In genomic region chr7:74674166-74674565, GRCh38 we compare ENCODE assay signal across 24 cellular contexts.
"Had no signal": no experiment of that assay in that cellular context is flagged by ENCODE, and none has a peak within 500 bp of the region (broad histone marks: within the 10 kb centered on the region; RNA-seq: fewer than 3 reads in every experiment).

No MANE protein-coding gene starts in this region.

- H3K27me3 ChIP-seq: tibial nerve had no signal

- H3K9me3 Mint-ChIP-seq: activated B cell treated with CpG ODN at 0.5 μM for 24 hours; activated CD4-positive, alpha-beta memory T cell treated with anti-CD3 and anti-CD28 coated beads for 36 hours; activated naive CD8-positive, alpha-beta T cell treated with anti-CD3 and anti-CD28 coated beads, Interleukin-2, amount 10 ng/mL, durations not matched to agents 7 days and 5 days; activated T-cell treated with anti-CD3 and anti-CD28 coated beads, Interleukin-2, amount 50 U/mL, for 24 hours; activated T-helper 2 cell treated with anti-CD3 and anti-CD28 coated beads, Interferon-gamma antibody, Interleukin-2, Interleukin-4, amounts not matched to agents 10 μg/mL and 5 μg/mL and 100 μg/mL, durations not matched to agents 14 hours and 24 hours and 36 hours; brain; central memory CD8-positive, alpha-beta T cell; mesothelial cell of epicardium; nephron had no signal

- H3K27ac Mint-ChIP-seq: activated B cell treated with CpG ODN at 0.5 μM for 24 hours; activated CD4-positive, alpha-beta memory T cell treated with anti-CD3 and anti-CD28 coated beads for 36 hours; activated naive CD8-positive, alpha-beta T cell treated with anti-CD3 and anti-CD28 coated beads, Interleukin-2, amount 10 ng/mL, durations not matched to agents 7 days and 5 days; activated T-helper 2 cell treated with anti-CD3 and anti-CD28 coated beads, Interferon-gamma antibody, Interleukin-2, Interleukin-4, amounts not matched to agents 10 μg/mL and 5 μg/mL and 100 μg/mL, durations not matched to agents 14 hours and 24 hours and 36 hours; mesothelial cell of epicardium had no signal

- H3K27ac ChIP-seq: coronary artery, lower lobe of right lung, tibial nerve had no signal

- DNase-seq: activated B cell treated with CpG ODN at 0.5 μM for 24 hours; activated CD4-positive, alpha-beta memory T cell treated with anti-CD3 and anti-CD28 coated beads for 36 hours; activated CD4-positive, alpha-beta T cell treated with anti-CD3 and anti-CD28 coated beads for 4 hours; activated naive CD4-positive, alpha-beta T cell treated with Interleukin-2 at 50 U/mL for 16 hours; activated naive CD8-positive, alpha-beta T cell treated with anti-CD3 and anti-CD28 coated beads, Interleukin-2, amount 10 ng/mL, durations not matched to agents 7 days and 5 days; activated T-cell treated with anti-CD3 and anti-CD28 coated beads, Interleukin-2, amount 50 U/mL, for 24 hours; anterior cingulate cortex; foreskin fibroblast; glutamatergic neuron; hippocampal formation; left cardiac atrium; lower lobe of right lung; nucleus accumbens; posterior cingulate gyrus; retina; stimulated activated naive CD8-positive, alpha-beta T cell treated with anti-CD3 and anti-CD28 coated beads, Interleukin-15, Interleukin-2, amounts not matched to agents 100 U/mL and 50 U/mL, for 24 hours; substantia nigra had no signal

- ATAC-seq: left cardiac atrium; lower lobe of right lung; stimulated activated naive CD8-positive, alpha-beta T cell treated with anti-CD3 and anti-CD28 coated beads, Interleukin-15, Interleukin-2, amounts not matched to agents 100 U/mL and 50 U/mL, for 24 hours had no signal

- H3K9me3 ChIP-seq: lower lobe of right lung, tibial nerve had no signal

- H3K4me3 Mint-ChIP-seq: activated B cell treated with CpG ODN at 0.5 μM for 24 hours; activated CD4-positive, alpha-beta memory T cell treated with anti-CD3 and anti-CD28 coated beads for 36 hours; activated naive CD8-positive, alpha-beta T cell treated with anti-CD3 and anti-CD28 coated beads, Interleukin-2, amount 10 ng/mL, durations not matched to agents 7 days and 5 days; activated T-cell treated with anti-CD3 and anti-CD28 coated beads, Interleukin-2, amount 50 U/mL, for 24 hours; brain; central memory CD8-positive, alpha-beta T cell; mesothelial cell of epicardium; nephron had no signal

- H3K27me3 Mint-ChIP-seq: activated B cell treated with CpG ODN at 0.5 μM for 24 hours; activated CD4-positive, alpha-beta memory T cell treated with anti-CD3 and anti-CD28 coated beads for 36 hours; activated naive CD8-positive, alpha-beta T cell treated with anti-CD3 and anti-CD28 coated beads, Interleukin-2, amount 10 ng/mL, durations not matched to agents 7 days and 5 days; activated T-cell treated with anti-CD3 and anti-CD28 coated beads, Interleukin-2, amount 50 U/mL, for 24 hours; brain; central memory CD8-positive, alpha-beta T cell had no signal

- H3K4me1 Mint-ChIP-seq: mesothelial cell of epicardium had no signal

- H3K4me3 ChIP-seq: coronary artery, lower lobe of right lung, tibial nerve had no signal
